Comparison of ENCODE assay signal across 1 cellular context in the genomic region with DNA sequence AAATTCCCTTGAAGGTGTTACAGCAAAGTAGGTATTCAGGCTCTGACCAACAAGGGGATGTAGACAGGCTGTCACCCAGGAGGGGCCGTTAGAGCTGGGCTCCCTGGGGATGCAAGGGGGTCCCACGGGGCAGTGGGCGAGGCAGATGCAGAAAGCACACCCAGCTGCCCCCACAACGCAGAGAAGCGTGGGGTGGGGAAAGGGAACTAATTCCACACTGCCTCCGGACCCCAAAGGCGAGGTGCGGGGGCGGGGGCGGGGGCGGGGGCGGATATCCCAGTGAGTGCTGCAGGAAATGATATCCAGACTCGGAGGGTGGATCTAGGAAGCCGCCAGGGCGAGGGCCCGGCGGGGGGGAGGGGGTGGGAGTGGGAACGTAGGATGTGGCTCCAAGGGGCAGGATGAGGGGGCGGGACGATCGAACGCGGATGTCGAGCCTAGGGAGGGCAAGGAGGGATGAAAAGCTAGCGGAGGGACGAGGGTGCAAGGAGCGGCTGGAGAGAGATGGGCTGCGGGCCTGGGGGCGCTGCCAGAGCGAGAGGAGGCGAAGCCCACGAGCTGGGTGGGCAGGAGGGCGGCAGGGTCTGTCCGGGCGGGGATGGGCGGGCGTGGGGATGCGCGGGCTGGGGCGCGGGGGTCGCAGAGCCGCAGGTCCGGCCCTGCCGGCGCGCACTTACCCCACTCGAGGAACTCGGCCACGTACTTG.
A peak's percentile ranks its signal among the peaks of the same experiment; 100 is the strongest.
TF ChIP-seq lines count a peak whose summit lies in the region.

No MANE protein-coding gene starts in this region.

TF ChIP-seq in GM23338, 12 proteins besides CTCF, POLR2A, EP300 and RAD21:
- TF ChIP-seq, protein P1, sequence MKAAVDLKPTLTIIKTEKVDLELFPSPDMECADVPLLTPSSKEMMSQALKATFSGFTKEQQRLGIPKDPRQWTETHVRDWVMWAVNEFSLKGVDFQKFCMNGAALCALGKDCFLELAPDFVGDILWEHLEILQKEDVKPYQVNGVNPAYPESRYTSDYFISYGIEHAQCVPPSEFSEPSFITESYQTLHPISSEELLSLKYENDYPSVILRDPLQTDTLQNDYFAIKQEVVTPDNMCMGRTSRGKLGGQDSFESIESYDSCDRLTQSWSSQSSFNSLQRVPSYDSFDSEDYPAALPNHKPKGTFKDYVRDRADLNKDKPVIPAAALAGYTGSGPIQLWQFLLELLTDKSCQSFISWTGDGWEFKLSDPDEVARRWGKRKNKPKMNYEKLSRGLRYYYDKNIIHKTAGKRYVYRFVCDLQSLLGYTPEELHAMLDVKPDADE (IDR thresholded peaks at IDR 0.05) = no peak
- 0 out of 2 replicates have a peak, but pooled peaks have one; percentile 35 for TF ChIP-seq POLR2AphosphoS5 (IDR thresholded peaks at IDR 0.05; ENCODE audit: low read depth)
